ENCODE assay signal across 8 cellular contexts in genomic region chr3:29759443-29760033, GRCh38.
DNase-seq lines count a peak whose midpoint lies in the region; ATAC-seq and TF ChIP-seq lines count a peak whose summit lies in the region.

No MANE protein-coding gene starts in this region.

- H4K20me1 ChIP-seq in fibroblast of lung (ENCODE audit: control insufficient read depth, extremely low read depth, insufficient read depth, low read length) (no peaks in the 10 kb centered on the region), osteoblast (ENCODE audit: insufficient read depth, low read length) (no peaks in the 10 kb centered on the region)

- TF ChIP-seq CTCF in fibroblast of lung (conservative IDR thresholded peaks at IDR 0.05 in 1 of 2, IDR thresholded peaks at IDR 0.05 in 1 of 2; ENCODE audit: low read depth in 1 of 2, low read length in 2 of 2) (no peak), osteoblast (IDR thresholded peaks at IDR 0.05; ENCODE audit: extremely low read depth, low read depth, low read length) (no peak)

- no peak for ATAC-seq in GM19395 (IDR thresholded peaks at IDR 0.05; ENCODE audit: unreplicated experiment)

- H2AFZ ChIP-seq in fibroblast of lung (ENCODE audit: low read length), result no peak overlapping the region
- no peak overlapping the region for H2AFZ ChIP-seq in osteoblast (ENCODE audit: low read length)

- peak overlapping the region; percentile 6 for H3K4me2 ChIP-seq in fibroblast of lung (ENCODE audit: extremely low read depth, insufficient read depth, low read length)
- peak overlapping the region; percentile 75 for H3K4me2 ChIP-seq in osteoblast (ENCODE audit: insufficient read depth, low read length)

- H3K9ac ChIP-seq in fibroblast of lung (ENCODE audit: insufficient read depth, low read length), result no peak overlapping the region

- H3K27ac ChIP-seq in fibroblast of lung (ENCODE audit: insufficient read depth, low read length) (peak overlapping the region; percentile 77), osteoblast (ENCODE audit: low read depth, low read length) (peak overlapping the region; percentile 99)

- H3K79me2 ChIP-seq in fibroblast of lung (ENCODE audit: control insufficient read depth, insufficient read depth, low read length) (no peaks in the 10 kb centered on the region), osteoblast (ENCODE audit: insufficient read depth, low read length) (no peaks in the 10 kb centered on the region)

- peaks cover 23% of the 10 kb centered on the region for H3K4me1 ChIP-seq in fibroblast of lung (ENCODE audit: control insufficient read depth, extremely low read depth, insufficient read depth, low read length)
- peaks cover 58% of the 10 kb centered on the region for H3K4me1 ChIP-seq in osteoblast (ENCODE audit: insufficient read depth, low read length)

- H3K4me3 ChIP-seq in fibroblast of lung (replicated peaks in 1 of 4; ENCODE audit: control extremely low read depth in 1 of 4, insufficient read depth in 1 of 4, low read depth in 3 of 4, low read length in 4 of 4) (no peak overlapping the region), osteoblast (ENCODE audit: insufficient read depth, low read length) (peak overlapping the region; percentile 38)

- H3K36me3 ChIP-seq in fibroblast of lung (ENCODE audit: control insufficient read depth, insufficient read depth, low read length), result no peaks in the 10 kb centered on the region
- no peaks in the 10 kb centered on the region for H3K36me3 ChIP-seq in osteoblast (ENCODE audit: insufficient read depth, low read length)

- H3K27me3 ChIP-seq in fibroblast of lung (ENCODE audit: control insufficient read depth, insufficient read depth, low read length) (no peaks in the 10 kb centered on the region), osteoblast (ENCODE audit: insufficient read depth, low read length) (no peaks in the 10 kb centered on the region)

- H3K9me3 ChIP-seq in fibroblast of lung (ENCODE audit: control insufficient read depth, insufficient read depth, low read depth, low read length), result no peaks in the 10 kb centered on the region
- no peaks in the 10 kb centered on the region for H3K9me3 ChIP-seq in osteoblast (ENCODE audit: low read depth, low read length)

- DNase-seq in DMS79 (lab: John Stamatoyannopoulos, UW) (peak; percentile 4), NCI-H524 treated with DMSO at 0.1 percent for 48 hours (lab: John Stamatoyannopoulos, UW) (peak; percentile 71), fibroblast of lung (ENCODE audit: low read depth in 2 of 2) (peak; percentile 62 to 66), osteoblast (ENCODE audit: insufficient read length, low spot score, missing footprints) (no peak), cerebellar cortex (ENCODE audit: low spot score) (no peak), activated gamma-delta T cell treated with Interleukin-2 at 50 U/mL for 16 hours (no peak)
- no peak for DNase-seq in activated CD8-positive, alpha-beta memory T cell treated with anti-CD3 and anti-CD28 coated beads for 24 hours

Comparison
In these comparisons a context has a peak if more than half of its experiments do, and no peak if none do; other contexts are left out.
1. DNase-seq: peak in DMS79 (single experiment), NCI-H524 treated with DMSO at 0.1 percent for 48 hours (single experiment) and fibroblast of lung (2 of 2); none in osteoblast (single experiment), activated CD8-positive, alpha-beta memory T cell treated with anti-CD3 and anti-CD28 coated beads for 24 hours (single experiment), cerebellar cortex (single experiment) and activated gamma-delta T cell treated with Interleukin-2 at 50 U/mL for 16 hours (single experiment).